ENCODE assay signal across 23 cellular contexts in genomic region chr22:50737728-50738648, GRCh38. TPM values are rescaled to one million over a fixed set of nuclear protein-coding genes. Genes with fewer than 3 reads are reported as not detected.
DNase-seq lines count a peak whose midpoint lies in the region; TF ChIP-seq lines count a peak whose summit lies in the region.
"Had no signal": no experiment of that assay in that cellular context is flagged by ENCODE, and none has a peak within 500 bp of the region (broad histone marks: within the 10 kb centered on the region; RNA-seq: fewer than 3 reads in every experiment).

TSS of gene ACR (plus strand) at chr22:50738204. CDS start at chr22:50738236, 32 bp downstream.

- no peak within 1 kb of the TSS for H4K8ac ChIP-seq in neuronal stem cell (ENCODE audit: low read depth, low read length)

- TF ChIP-seq POLR2A in adrenal gland (IDR thresholded peaks at IDR 0.05) (no peak), sigmoid colon (IDR thresholded peaks at IDR 0.05) (no peak)

- H3K36me3 ChIP-seq in adrenal gland (replicated peaks in 1 of 2) = no peaks in the 10 kb centered on the region
- no peaks in the 10 kb centered on the region for H3K36me3 ChIP-seq in neuronal stem cell (replicated peaks in 1 of 2; ENCODE audit: control insufficient read depth in 2 of 2, insufficient read depth in 2 of 2, low read length in 2 of 2)
- H3K36me3 ChIP-seq in sigmoid colon = no peaks in the 10 kb centered on the region
- H3K36me3 ChIP-seq: left lung, MG63 had no signal

- no peaks in the 10 kb centered on the region for H3K79me1 ChIP-seq in neuronal stem cell (ENCODE audit: low read depth, low read length)

- no peak within 1 kb of the TSS for H3K27ac ChIP-seq in adrenal gland
- no peak within 1 kb of the TSS for H3K27ac ChIP-seq in neuronal stem cell (replicated peaks; ENCODE audit: low read length)
- H3K27ac ChIP-seq in sigmoid colon = no peak within 1 kb of the TSS
- H3K27ac ChIP-seq: body of pancreas, left lung, RWPE1 had no signal

- H3K14ac ChIP-seq in neuronal stem cell (ENCODE audit: low read length) = peak within 1 kb of the TSS; percentile 82

- DNase-seq in stimulated activated CD4-positive, alpha-beta T cell treated with anti-CD3 and anti-CD28 coated beads, Interleukin-15, amount 100 ng/mL, for 24 hours = peak; percentile 1
- DNase-seq in stimulated activated CD4-positive, alpha-beta T cell treated with anti-CD3 and anti-CD28 coated beads, Interleukin-1b, Interleukin-23, amount 100 ng/mL, for 48 hours = no peak
- peak in 4 of 7 donors; percentile 3 to 45 (median 10) for DNase-seq in adrenal gland
- no peak for DNase-seq in neuronal stem cell (ENCODE audit: low spot score)
- DNase-seq in COLO829 (ENCODE audit: low spot score) = no peak
- no peak for DNase-seq in sigmoid colon
- no peak for DNase-seq in middle frontal gyrus (ENCODE audit: extremely low spot score, low spot score)
- DNase-seq: activated CD4-positive, CD25-positive, alpha-beta regulatory T cell treated with anti-CD3 and anti-CD28 coated beads, Interleukin-2, amount 50 U/mL, for 72 hours; activated naive CD8-positive, alpha-beta T cell treated with anti-CD3 and anti-CD28 coated beads for 36 hours; cortex of kidney; DMS79 treated with DMSO at 0.1 percent for 48 hours; MG63; NCI-H1436 treated with DMSO at 0.1 percent for 48 hours; NCI-H524 treated with DMSO at 0.1 percent for 48 hours; stimulated activated CD4-positive, alpha-beta T cell treated with anti-CD3 and anti-CD28 coated beads, Interleukin-12 subunit alpha, Interleukin-12 subunit beta, amount 100 ng/mL, for 4 hours; T1000 had no signal

- H4K91ac ChIP-seq in neuronal stem cell (ENCODE audit: low read depth, low read length, poor library complexity) = no peak within 1 kb of the TSS

- no peak within 1 kb of the TSS for H2AK5ac ChIP-seq in neuronal stem cell (ENCODE audit: low read depth, low read length)

- H2BK12ac ChIP-seq in neuronal stem cell (ENCODE audit: low read length) = peak within 1 kb of the TSS; percentile 41

- peak within 1 kb of the TSS; percentile 48 for H3K18ac ChIP-seq in neuronal stem cell (ENCODE audit: low read length)

- intact Hi-C loops in adrenal gland (cut with DNase I) = no loop called here
- intact Hi-C loops in sigmoid colon (cut with DNase I) = no loop called here

- H3K4me2 ChIP-seq in neuronal stem cell (ENCODE audit: insufficient read depth, low read length, poor library complexity, severe bottlenecking) = no peak within 1 kb of the TSS

- no peak within 1 kb of the TSS for H3K9ac ChIP-seq in neuronal stem cell (ENCODE audit: low read depth, low read length, poor library complexity)

- TF ChIP-seq EP300 in sigmoid colon (IDR thresholded peaks at IDR 0.05) = no peak

- peak within 1 kb of the TSS; percentile 67 for H2BK15ac ChIP-seq in neuronal stem cell (ENCODE audit: low read length)

- no peak within 1 kb of the TSS for H3K4me3 ChIP-seq in adrenal gland
- peak within 1 kb of the TSS in 1 of 2 donors; percentile 16 for H3K4me3 ChIP-seq in neuronal stem cell (ENCODE audit: low read length in 2 of 2)
- H3K4me3 ChIP-seq in sigmoid colon = no peak within 1 kb of the TSS
- H3K4me3 ChIP-seq: body of pancreas, left lung, MG63 had no signal

- H3K9me3 ChIP-seq in adrenal gland (replicated peaks in 1 of 3) = no peaks in the 10 kb centered on the region
- H3K9me3 ChIP-seq in neuronal stem cell (replicated peaks in 1 of 2; ENCODE audit: control insufficient read depth in 2 of 2, insufficient read depth in 1 of 2, low read depth in 1 of 2, low read length in 2 of 2) = peaks cover 0 to 2% of the 10 kb centered on the region in 2 donors
- H3K9me3 ChIP-seq in sigmoid colon = no peaks in the 10 kb centered on the region
- H3K9me3 ChIP-seq: body of pancreas, left lung, MG63 had no signal

- peak within 1 kb of the TSS; percentile 23 for H3K4ac ChIP-seq in neuronal stem cell (ENCODE audit: low read length)

- H2AFZ ChIP-seq in neuronal stem cell (ENCODE audit: low read length) = no peak within 1 kb of the TSS

- H3K27me3 ChIP-seq in adrenal gland (no peaks in the 10 kb centered on the region), neuronal stem cell (ENCODE audit: control insufficient read depth in 3 of 3, insufficient read depth in 3 of 3, low read depth in 1 of 3, low read length in 3 of 3) (peaks cover 0 to 10% (median 0%) of the 10 kb centered on the region in 3 experiments), sigmoid colon (peaks cover 0 to 8% (median 3%) of the 10 kb centered on the region in 3 donors)
- H3K27me3 ChIP-seq: body of pancreas, MG63 had no signal

- no peak for TF ChIP-seq CTCF in adrenal gland (IDR thresholded peaks at IDR 0.05)
- TF ChIP-seq CTCF in sigmoid colon (IDR thresholded peaks at IDR 0.05) = no peak

- peak within 1 kb of the TSS; percentile 87 for H2BK5ac ChIP-seq in neuronal stem cell (ENCODE audit: low read length)

- H3K4me1 ChIP-seq in adrenal gland (replicated peaks in 1 of 2) = no peaks in the 10 kb centered on the region
- H3K4me1 ChIP-seq in neuronal stem cell (ENCODE audit: control insufficient read depth in 2 of 2, insufficient read depth in 1 of 2, low read depth in 1 of 2, low read length in 2 of 2) = peaks cover 0 to 6% of the 10 kb centered on the region in 2 donors
- peaks cover 0 to 7% (median 3%) of the 10 kb centered on the region in 4 donors for H3K4me1 ChIP-seq in sigmoid colon
- H3K4me1 ChIP-seq: body of pancreas, left lung had no signal

- H3K23ac ChIP-seq in neuronal stem cell (ENCODE audit: low read depth, low read length, poor library complexity) = no peak within 1 kb of the TSS

- peak within 1 kb of the TSS; percentile 1 for H2BK120ac ChIP-seq in neuronal stem cell (ENCODE audit: low read depth, low read length)

- WGBS in adrenal gland, 4 donors = 73 to 81% (median 77%) methylated on average over 10 to 13 of the region's 13 CpGs
- no CpG with 5 or more reads among the region's 13 CpGs for WGBS in neuronal stem cell (ENCODE audit: extremely low coverage in 2 of 2, insufficient read length in 2 of 2, insufficient replicate concordance in 1 of 2), 2 donors
- WGBS in sigmoid colon, 2 donors = 73 to 79% methylated on average over 13 of the region's 13 CpGs

RNA-seq across cellular contexts. Expression of gene ACR, which starts in this region (rescaled TPM):
- total RNA-seq in adrenal gland = 1 to 10 TPM in 1 of 8 donors, under 1 TPM in 4, not detected in 3; 0.28 to 1.3 (median 0.46) TPM
- 1 to 10 TPM in 1 of 3 donors, under 1 TPM in 2; 0.13 to 1.5 (median 0.61) TPM for polyA plus RNA-seq in adrenal gland
- polyA plus RNA-seq in neuronal stem cell (2013, experiment 1 of 2) = 0.61 TPM
- 0.48 TPM for polyA plus RNA-seq in neuronal stem cell (2013, experiment 2 of 2)
- total RNA-seq in sigmoid colon = under 1 TPM in 1 of 4 donors, not detected in 3; 0.68 TPM
- polyA plus RNA-seq in sigmoid colon = under 1 TPM in 1 of 3 donors, not detected in 2; 0.06 TPM
- total RNA-seq: activated naive CD8-positive, alpha-beta T cell treated with anti-CD3 and anti-CD28 coated beads for 36 hours; body of pancreas; CD8-positive, alpha-beta T cell; H4; mononuclear cell; temporal lobe had no signal

Comparison
In these comparisons a context has a peak if more than half of its experiments do, and no peak if none do; other contexts are left out.
1. DNase-seq: peak in stimulated activated CD4-positive, alpha-beta T cell treated with anti-CD3 and anti-CD28 coated beads, Interleukin-15, amount 100 ng/mL, for 24 hours (single experiment) and adrenal gland (4 of 7); none in stimulated activated CD4-positive, alpha-beta T cell treated with anti-CD3 and anti-CD28 coated beads, Interleukin-1b, Interleukin-23, amount 100 ng/mL, for 48 hours (single experiment), neuronal stem cell (single experiment), COLO829 (single experiment), sigmoid colon (single experiment) and middle frontal gyrus (single experiment).